In the genomic region with DNA sequence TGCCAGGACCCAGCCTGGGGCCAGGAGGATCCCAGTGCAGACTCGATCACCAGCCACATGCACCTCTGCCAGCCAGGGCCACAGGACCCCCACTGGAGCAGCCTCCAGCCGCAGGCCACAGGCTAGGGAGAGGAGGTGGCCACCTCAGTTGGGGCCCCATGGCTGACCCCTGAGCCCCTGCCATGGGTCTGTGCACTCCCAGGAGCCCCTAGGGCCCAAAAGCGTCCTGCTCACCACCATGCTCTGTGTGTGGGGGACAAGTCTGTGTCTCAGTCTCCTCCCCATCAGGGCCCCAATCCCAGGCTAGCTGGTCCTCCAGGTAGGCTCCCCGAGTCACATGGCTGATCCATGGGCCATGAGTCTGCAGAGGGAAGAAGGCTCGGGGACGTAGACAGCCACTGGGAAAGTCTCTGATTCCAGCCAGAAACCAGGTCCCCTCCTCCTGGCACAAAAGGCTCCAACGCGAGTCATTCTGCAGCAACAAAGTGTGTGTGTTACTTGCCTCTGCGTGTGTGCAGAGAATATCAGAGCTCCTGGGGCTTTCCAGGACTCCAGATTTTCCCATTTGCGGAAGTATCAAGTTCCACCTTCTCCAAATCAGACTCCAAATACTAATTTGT, we compare ENCODE assay signal across 7 cellular contexts. TPM values are rescaled to one million over a fixed set of nuclear protein-coding genes. Genes with fewer than 3 reads are reported as not detected.
DNase-seq lines count a peak whose midpoint lies in the region; ATAC-seq, FAIRE-seq and TF ChIP-seq lines count a peak whose summit lies in the region.
"Had no signal": no experiment of that assay in that cellular context is flagged by ENCODE, and none has a peak within 500 bp of the region (broad histone marks: within the 10 kb centered on the region; RNA-seq: fewer than 3 reads in every experiment).

No MANE protein-coding gene starts in this region.

- FAIRE-seq in urothelium cell line (lab: Jason Lieb, UNC) = no peak
- FAIRE-seq: frontal cortex had no signal

- no peaks in the 10 kb centered on the region for H3K9me3 Mint-ChIP-seq in MCF 10A (ENCODE audit: unreplicated experiment)

- H3K4me3 ChIP-seq in neuron (ENCODE audit: low read length) = peak overlapping the region; percentile 49

- no peaks in the 10 kb centered on the region for H3K36me3 ChIP-seq in neuron (ENCODE audit: insufficient read depth, low read length)

- H3K27me3 ChIP-seq in neuron (ENCODE audit: insufficient read depth, low read length) = peaks cover 11% of the 10 kb centered on the region

- CTCF ChIA-PET in MCF 10A (lab: Yijun Ruan, JAX) = interaction anchor here (0.6 to 3.8 kb wide), 41 partner anchors 8 to 555 kb away, joined by 3 to 29 read pairs (median 4); partner anchors contain the start of genes HSD3B7, KAT8, STX4 and ZNF646

- DNase-seq in DMS53 (lab: John Stamatoyannopoulos, UW) (peak; percentile 83), DMS53 treated with DMSO at 0.1 percent for 48 hours (lab: John Stamatoyannopoulos, UW; ENCODE audit: unreplicated experiment) (no peak), MCF 10A (ENCODE audit: unreplicated experiment) (no peak), urothelium cell line (ENCODE audit: low spot score) (no peak)

- intact Hi-C loops in MCF 10A (cut with micrococcal nuclease) = loop anchor here (1.0 to 5.0 kb wide), 5 partner anchors 36 to 156 kb away; partner anchors contain the start of genes HSD3B7 and STX4

- H3K9me3 ChIP-seq in neuron (ENCODE audit: low read length) = no peaks in the 10 kb centered on the region

- no TSS peak for BruUV-seq in MCF 10A (replicated peaks; lab: Mats Ljungman, UMichigan)

- no peaks in the 10 kb centered on the region for H3K27me3 Mint-ChIP-seq in MCF 10A (ENCODE audit: insufficient read depth, unreplicated experiment)

- POLR2A ChIA-PET in MCF 10A (lab: Yijun Ruan, JAX) = interaction anchor here (0.6 to 3.3 kb wide), 26 partner anchors 10 to 806 kb away, joined by 3 to 76 read pairs (median 5); partner anchors contain the start of genes ARMC5, FUS, KAT8 and STX4

- ATAC-seq in GM19035 (IDR thresholded peaks at IDR 0.05; ENCODE audit: unreplicated experiment) = no peak

- H3K4me1 ChIP-seq in neuron (ENCODE audit: insufficient read depth, low read length) = peaks cover 6% of the 10 kb centered on the region

- no peaks in the 10 kb centered on the region for H3K36me3 Mint-ChIP-seq in MCF 10A (ENCODE audit: insufficient read depth, unreplicated experiment)

- peak overlapping the region; percentile 71 for H3K4me3 Mint-ChIP-seq in MCF 10A (ENCODE audit: unreplicated experiment)

- H3K4me1 Mint-ChIP-seq in MCF 10A (ENCODE audit: insufficient read depth, unreplicated experiment) = peaks cover 21% of the 10 kb centered on the region

- peak overlapping the region; percentile 91 for H3K27ac Mint-ChIP-seq in MCF 10A (ENCODE audit: low read depth, unreplicated experiment)

- TF ChIP-seq CTCF in MCF 10A (IDR thresholded peaks at IDR 0.05; ENCODE audit: unreplicated experiment) = no peak

- H2AFZ ChIP-seq in neuron (ENCODE audit: low read depth, low read length) = peak overlapping the region; percentile 50

RNA-seq across cellular contexts. Expression of gene PRSS8, which starts 6.1 kb away (rescaled TPM):
- total RNA-seq in MCF 10A (2022) = 24.6 and 32.6 TPM in 2 replicates
- total RNA-seq: frontal cortex had no signal

RNA-seq across cellular contexts. Expression of gene PRSS36, which starts 8.3 kb away (rescaled TPM):
- total RNA-seq in MCF 10A (2022) = 0.49 and 1.0 TPM in 2 replicates

RNA-seq across cellular contexts. Expression of gene KAT8, which starts 24.1 kb away (rescaled TPM):
- 42.0 and 45.8 TPM in 2 replicates for total RNA-seq in MCF 10A (2022)

RNA-seq across cellular contexts. Expression of gene BCKDK, which starts 33.4 kb away (rescaled TPM):
- total RNA-seq in MCF 10A (2022) = 31.7 and 41.0 TPM in 2 replicates

RNA-seq across cellular contexts. Expression of gene FUS, which starts 38.3 kb away (rescaled TPM):
- total RNA-seq in MCF 10A (2022) = 451 and 481 TPM in 2 replicates
